ENCODE assay signal across 12 cellular contexts in the genomic region with DNA sequence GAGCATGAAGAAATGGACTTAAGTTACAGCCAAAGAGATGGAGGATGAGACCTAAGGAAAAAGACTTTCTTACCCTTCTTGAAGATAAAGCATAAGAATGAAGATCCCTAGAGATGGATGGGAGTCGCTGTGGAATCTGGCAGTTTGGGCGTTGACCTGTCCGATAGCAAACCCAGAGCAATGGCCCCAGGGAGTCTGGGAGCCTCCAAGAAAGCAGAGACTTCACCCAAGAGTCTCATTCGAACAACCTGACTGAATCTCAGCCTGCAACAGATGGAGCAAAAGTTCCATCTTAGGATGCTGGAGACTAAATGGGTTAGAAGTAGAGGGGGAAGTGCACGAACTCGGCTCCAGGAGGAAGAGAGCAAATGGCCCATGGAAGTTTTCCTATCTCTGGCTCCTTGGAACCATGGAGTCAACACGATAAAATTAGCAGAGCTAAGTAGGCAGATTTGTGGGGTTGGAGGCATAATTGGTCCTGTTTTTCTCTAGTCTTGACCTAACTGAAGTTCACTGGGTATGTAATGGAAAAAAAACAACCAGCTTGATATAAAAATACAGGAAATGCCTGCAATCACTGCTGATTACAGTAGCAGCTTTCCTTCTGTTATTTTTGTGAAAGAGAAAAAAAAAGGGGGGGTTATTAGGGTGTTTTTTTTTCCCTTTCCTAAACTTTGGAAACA.
DNase-seq lines count a peak whose midpoint lies in the region; ATAC-seq and TF ChIP-seq lines count a peak whose summit lies in the region.
"Had no signal": no experiment of that assay in that cellular context is flagged by ENCODE, and none has a peak within 500 bp of the region (broad histone marks: within the 10 kb centered on the region; RNA-seq: fewer than 3 reads in every experiment).

No MANE protein-coding gene starts in this region.

- H3K36me3 ChIP-seq in SK-N-SH (replicated peaks in 1 of 2; ENCODE audit: control insufficient read depth in 1 of 2, insufficient read depth in 2 of 2, low read length in 1 of 2) (peaks cover 0 to 3% of the 10 kb centered on the region in 2 experiments), esophagus squamous epithelium (no peaks in the 10 kb centered on the region), lower lobe of right lung (no peaks in the 10 kb centered on the region), thoracic aorta (no peaks in the 10 kb centered on the region)

- 76% methylated on average over 6 of the region's 7 CpGs for WGBS in SK-N-SH (ENCODE audit: low lambda C conversion rate)
- 76 to 90% methylated on average over 7 of the region's 7 CpGs for WGBS in esophagus squamous epithelium, 2 donors

- no peak overlapping the region for H3K9ac ChIP-seq in SK-N-SH

- H3K27me3 ChIP-seq in SK-N-SH (ENCODE audit: insufficient read depth): no peaks in the 10 kb centered on the region
- H3K27me3 ChIP-seq in esophagus squamous epithelium: no peaks in the 10 kb centered on the region
- H3K27me3 ChIP-seq in lower lobe of right lung (ENCODE audit: low read depth): no peaks in the 10 kb centered on the region
- no peaks in the 10 kb centered on the region for H3K27me3 ChIP-seq in thoracic aorta (replicated peaks; ENCODE audit: insufficient read depth)

- TF ChIP-seq POLR2A in esophagus squamous epithelium (IDR thresholded peaks at IDR 0.05): no peak

- H3K4me2 ChIP-seq in SK-N-SH: peak overlapping the region; percentile 17; the same call in 1 of the 2 replicates

- TF ChIP-seq EP300 in SK-N-SH (IDR thresholded peaks at IDR 0.05; ENCODE audit: borderline replicate concordance in 1 of 2, low read depth in 1 of 2, low read length in 1 of 2): no peak

- no peaks in the 10 kb centered on the region for H3F3A ChIP-seq in SK-N-SH (replicated peaks; ENCODE audit: insufficient read depth)

- H3K79me2 ChIP-seq in SK-N-SH (ENCODE audit: insufficient read depth): peaks cover 22% of the 10 kb centered on the region; the same call in 1 of the 2 replicates

- intact Hi-C loops in esophagus squamous epithelium (cut with DNase I) (no loop called here), lower lobe of right lung (cut with DNase I) (no loop called here)

- no peaks in the 10 kb centered on the region for H4K20me1 ChIP-seq in SK-N-SH (ENCODE audit: insufficient read depth)

- no peaks in the 10 kb centered on the region for H3K9me2 ChIP-seq in SK-N-SH

- H2AFZ ChIP-seq in SK-N-SH (ENCODE audit: low read depth): no peak overlapping the region

- CTCF ChIA-PET in SK-N-SH (lab: Yijun Ruan, JAX): interaction anchor here (0.7 to 2.9 kb wide), 4 partner anchors 12 to 168 kb away, joined by 3 to 8 read pairs (median 3); no protein-coding TSS in a partner anchor

- no peak for DNase-seq in SK-N-SH
- DNase-seq in esophagus squamous epithelium (lab: John Stamatoyannopoulos, UW): no peak
- no peak for DNase-seq in lower lobe of right lung
- DNase-seq in thoracic aorta (ENCODE audit: low spot score): no peak
- no peak for DNase-seq in OCI-M2 (lab: John Stamatoyannopoulos, UW; ENCODE audit: unreplicated experiment)
- DNase-seq: activated naive CD8-positive, alpha-beta T cell treated with anti-CD3 and anti-CD28 coated beads, Interleukin-2, amount 10 ng/mL, durations not matched to agents 7 days and 5 days; CD4-positive, CD25-positive, alpha-beta regulatory T cell; occipital lobe had no signal

- POLR2A ChIA-PET in SK-N-SH (lab: Yijun Ruan, JAX): no interaction called here

- no peak for TF ChIP-seq RAD21 in SK-N-SH (IDR thresholded peaks at IDR 0.05; ENCODE audit: low read length)

- TF ChIP-seq CTCF in SK-N-SH (IDR thresholded peaks at IDR 0.05) (no peak), esophagus squamous epithelium (IDR thresholded peaks at IDR 0.05) (no peak), lower lobe of right lung (IDR thresholded peaks at IDR 0.05) (no peak), thoracic aorta (IDR thresholded peaks at IDR 0.05) (no peak)

- H3K4me3 ChIP-seq in SK-N-SH (ENCODE audit: low read depth in 2 of 2, low read length in 1 of 2): no peak overlapping the region
- no peak overlapping the region for H3K4me3 ChIP-seq in esophagus squamous epithelium
- no peak overlapping the region for H3K4me3 ChIP-seq in lower lobe of right lung
- no peak overlapping the region for H3K4me3 ChIP-seq in thoracic aorta

- H3K27ac ChIP-seq in SK-N-SH (ENCODE audit: low read depth in 2 of 2, low read length in 1 of 2): peak overlapping the region; percentile 38 to 53; a peak in 3 of 4 replicates
- peak overlapping the region in 3 of 4 donors; percentile 64 to 77 (median 71) for H3K27ac ChIP-seq in esophagus squamous epithelium
- peak overlapping the region; percentile 67 for H3K27ac ChIP-seq in lower lobe of right lung
- peak overlapping the region; percentile 31 to 52 for H3K27ac ChIP-seq in thoracic aorta

- H3K4me1 ChIP-seq in SK-N-SH (ENCODE audit: control insufficient read depth in 1 of 2, insufficient read depth in 2 of 2, low read depth in 1 of 2, low read length in 1 of 2) (peaks cover 19 to 34% of the 10 kb centered on the region in 2 experiments), esophagus squamous epithelium (peaks cover 9 to 79% (median 25%) of the 10 kb centered on the region in 3 donors), lower lobe of right lung (peaks cover 65% of the 10 kb centered on the region), thoracic aorta (ENCODE audit: control insufficient read depth in 1 of 2, low read depth in 2 of 2) (peaks cover 15 to 48% of the 10 kb centered on the region in 2 donors)

- H3K9me3 ChIP-seq in SK-N-SH (no peaks in the 10 kb centered on the region), esophagus squamous epithelium (no peaks in the 10 kb centered on the region), lower lobe of right lung (no peaks in the 10 kb centered on the region), thoracic aorta (no peaks in the 10 kb centered on the region)

- ATAC-seq in lower lobe of right lung (no peak), thoracic aorta (ENCODE audit: insufficient number of reproducible peaks, low FRiP score, low read depth) (peak; percentile 51), GM19351 (IDR thresholded peaks at IDR 0.05; ENCODE audit: unreplicated experiment) (no peak), GM19328 (IDR thresholded peaks at IDR 0.05; ENCODE audit: unreplicated experiment) (no peak), GM19452 (IDR thresholded peaks at IDR 0.05; ENCODE audit: unreplicated experiment) (no peak)
- ATAC-seq: activated CD4-positive, CD25-positive, alpha-beta regulatory T cell treated with anti-CD3 and anti-CD28 coated beads, Interleukin-2, amount 50 U/mL, for 24 hours had no signal

TF ChIP-seq in SK-N-SH, 30 proteins besides CTCF, POLR2A, EP300 and RAD21 (continues in another document):
- TF ChIP-seq, protein P1, sequence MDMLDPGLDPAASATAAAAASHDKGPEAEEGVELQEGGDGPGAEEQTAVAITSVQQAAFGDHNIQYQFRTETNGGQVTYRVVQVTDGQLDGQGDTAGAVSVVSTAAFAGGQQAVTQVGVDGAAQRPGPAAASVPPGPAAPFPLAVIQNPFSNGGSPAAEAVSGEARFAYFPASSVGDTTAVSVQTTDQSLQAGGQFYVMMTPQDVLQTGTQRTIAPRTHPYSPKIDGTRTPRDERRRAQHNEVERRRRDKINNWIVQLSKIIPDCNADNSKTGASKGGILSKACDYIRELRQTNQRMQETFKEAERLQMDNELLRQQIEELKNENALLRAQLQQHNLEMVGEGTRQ (IDR thresholded peaks at IDR 0.05; ENCODE audit: borderline replicate concordance, low read depth, low read length): no peak
- TF ChIP-seq TAF1 (IDR thresholded peaks at IDR 0.05; ENCODE audit: borderline replicate concordance, low read depth, low read length): no peak
- TF ChIP-seq JUND (IDR thresholded peaks at IDR 0.05): no peak
- no peak for TF ChIP-seq POLR2AphosphoS5 (IDR thresholded peaks at IDR 0.05; ENCODE audit: low read depth, low read length)
- TF ChIP-seq CHD2 (IDR thresholded peaks at IDR 0.05; ENCODE audit: low read length, partially characterized antibody): no peak
- TF ChIP-seq, protein P2, sequence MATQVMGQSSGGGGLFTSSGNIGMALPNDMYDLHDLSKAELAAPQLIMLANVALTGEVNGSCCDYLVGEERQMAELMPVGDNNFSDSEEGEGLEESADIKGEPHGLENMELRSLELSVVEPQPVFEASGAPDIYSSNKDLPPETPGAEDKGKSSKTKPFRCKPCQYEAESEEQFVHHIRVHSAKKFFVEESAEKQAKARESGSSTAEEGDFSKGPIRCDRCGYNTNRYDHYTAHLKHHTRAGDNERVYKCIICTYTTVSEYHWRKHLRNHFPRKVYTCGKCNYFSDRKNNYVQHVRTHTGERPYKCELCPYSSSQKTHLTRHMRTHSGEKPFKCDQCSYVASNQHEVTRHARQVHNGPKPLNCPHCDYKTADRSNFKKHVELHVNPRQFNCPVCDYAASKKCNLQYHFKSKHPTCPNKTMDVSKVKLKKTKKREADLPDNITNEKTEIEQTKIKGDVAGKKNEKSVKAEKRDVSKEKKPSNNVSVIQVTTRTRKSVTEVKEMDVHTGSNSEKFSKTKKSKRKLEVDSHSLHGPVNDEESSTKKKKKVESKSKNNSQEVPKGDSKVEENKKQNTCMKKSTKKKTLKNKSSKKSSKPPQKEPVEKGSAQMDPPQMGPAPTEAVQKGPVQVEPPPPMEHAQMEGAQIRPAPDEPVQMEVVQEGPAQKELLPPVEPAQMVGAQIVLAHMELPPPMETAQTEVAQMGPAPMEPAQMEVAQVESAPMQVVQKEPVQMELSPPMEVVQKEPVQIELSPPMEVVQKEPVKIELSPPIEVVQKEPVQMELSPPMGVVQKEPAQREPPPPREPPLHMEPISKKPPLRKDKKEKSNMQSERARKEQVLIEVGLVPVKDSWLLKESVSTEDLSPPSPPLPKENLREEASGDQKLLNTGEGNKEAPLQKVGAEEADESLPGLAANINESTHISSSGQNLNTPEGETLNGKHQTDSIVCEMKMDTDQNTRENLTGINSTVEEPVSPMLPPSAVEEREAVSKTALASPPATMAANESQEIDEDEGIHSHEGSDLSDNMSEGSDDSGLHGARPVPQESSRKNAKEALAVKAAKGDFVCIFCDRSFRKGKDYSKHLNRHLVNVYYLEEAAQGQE (IDR thresholded peaks at IDR 0.05; ENCODE audit: low read depth, low read length): no peak
- TF ChIP-seq YY1 (IDR thresholded peaks at IDR 0.05; ENCODE audit: low read depth): no peak
- TF ChIP-seq GATA2 (CRISPR knock-in tag; IDR thresholded peaks at IDR 0.05): no peak
- TF ChIP-seq SMC3 (IDR thresholded peaks at IDR 0.05; ENCODE audit: low read depth, low read length): no peak
- no peak for TF ChIP-seq EZH2phosphoT487 (IDR thresholded peaks at IDR 0.05; ENCODE audit: borderline replicate concordance, low read depth)
- TF ChIP-seq RCOR1 (IDR thresholded peaks at IDR 0.05; ENCODE audit: low read length): no peak
- TF ChIP-seq ELF1 (IDR thresholded peaks at IDR 0.05): no peak
- TF ChIP-seq GABPA (IDR thresholded peaks at IDR 0.05; ENCODE audit: low read depth): no peak
- TF ChIP-seq RXRA (IDR thresholded peaks at IDR 0.05; ENCODE audit: borderline replicate concordance, low read depth): no peak
